In the genomic region with DNA sequence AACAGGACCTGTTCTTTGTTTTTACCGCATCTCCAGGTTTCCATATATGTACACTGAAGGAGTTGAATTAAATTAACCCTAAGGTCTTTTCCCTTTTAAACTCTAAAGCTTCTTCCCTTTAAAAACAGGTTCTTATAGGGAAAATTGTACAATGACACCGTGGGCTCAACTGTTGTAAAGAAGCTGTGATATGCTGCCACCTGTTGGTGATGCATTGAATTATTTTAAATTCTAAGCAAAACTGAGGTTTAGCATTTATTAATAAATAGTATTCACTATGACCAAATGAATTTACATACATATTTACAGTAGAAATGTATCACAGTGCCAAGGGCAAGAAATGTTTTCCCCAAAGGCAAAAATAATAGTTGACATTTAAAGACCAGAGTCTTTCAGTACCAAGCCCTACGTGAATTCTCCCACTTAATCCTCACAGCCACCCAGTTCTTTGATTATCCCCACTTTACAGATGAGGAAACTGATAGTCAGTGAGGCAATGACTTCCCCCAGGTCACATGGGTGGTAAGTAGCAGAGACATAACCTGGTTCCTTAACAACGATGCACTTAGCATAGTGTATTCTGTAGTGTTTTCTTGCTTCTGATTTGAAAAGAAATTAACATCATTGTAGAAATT, we compare ENCODE assay signal across 8 cellular contexts. TPM values are rescaled to one million over a fixed set of nuclear protein-coding genes. Genes with fewer than 3 reads are reported as not detected.
A peak's percentile ranks its signal among the peaks of the same experiment; 100 is the strongest.
DNase-seq lines count a peak whose midpoint lies in the region; ATAC-seq and TF ChIP-seq lines count a peak whose summit lies in the region.

No MANE protein-coding gene starts in this region.

- no peak overlapping the region for H3K23ac ChIP-seq in mesenchymal stem cell (ENCODE audit: low read length in 2 of 2)

- H3K79me1 ChIP-seq in mesenchymal stem cell (replicated peaks; ENCODE audit: low read length, poor library complexity, severe bottlenecking) = no peaks in the 10 kb centered on the region

- no peaks in the 10 kb centered on the region for H3K9me3 ChIP-seq in CD8-positive, alpha-beta T cell (ENCODE audit: low read length)
- H3K9me3 ChIP-seq in mesenchymal stem cell (ENCODE audit: control insufficient read depth, low read length) = no peaks in the 10 kb centered on the region

- H2AFZ ChIP-seq in mesenchymal stem cell (ENCODE audit: low read depth, low read length) = no peak overlapping the region

- peak in 1 of 7 experiments; percentile 32 for DNase-seq in CD8-positive, alpha-beta T cell
- peak; percentile 48 for DNase-seq in HCEC 1CT
- peak; percentile 62 for DNase-seq in OCI-M1 (lab: John Stamatoyannopoulos, UW)
- DNase-seq in dermis blood vessel endothelial cell = peak; percentile 78
- peak; percentile 58 for DNase-seq in mesenchymal stem cell

- POLR2A ChIA-PET in CD8-positive, alpha-beta T cell (lab: Charles Lee) = no interaction called here

- no peak overlapping the region for H2BK120ac ChIP-seq in mesenchymal stem cell (ENCODE audit: low read depth, low read length)

- H3K36me3 ChIP-seq in CD8-positive, alpha-beta T cell (ENCODE audit: insufficient read depth, low read length) = no peaks in the 10 kb centered on the region
- no peaks in the 10 kb centered on the region for H3K36me3 ChIP-seq in mesenchymal stem cell (ENCODE audit: control insufficient read depth in 1 of 2, insufficient read depth in 2 of 2, low read depth in 1 of 2, low read length in 2 of 2)

- CTCF ChIA-PET in CD8-positive, alpha-beta T cell (lab: Charles Lee) = interaction anchor here (0.6 to 2.4 kb wide), 30 partner anchors 9 to 568 kb away, joined by 3 to 17 read pairs (median 4); partner anchors contain the start of genes MTERF2 and POLR3B

- H3K4me1 Mint-ChIP-seq in CD8-positive, alpha-beta T cell (ENCODE audit: low read depth) = peaks cover 9% of the 10 kb centered on the region

- no peak overlapping the region for H3K27ac Mint-ChIP-seq in CD8-positive, alpha-beta T cell

- 100% methylated on average over 1 of the region's 4 CpGs for WGBS in mesenchymal stem cell

- H3K9me3 Mint-ChIP-seq in CD8-positive, alpha-beta T cell = peaks cover 6% of the 10 kb centered on the region

- intact Hi-C loops in CD8-positive, alpha-beta T cell (cut with DNase I, micrococcal nuclease) = loop anchor here (1.0 to 10.0 kb wide), 7 partner anchors 67 to 695 kb away; partner anchors contain the start of genes MTERF2 (in 1 of the 2) and POLR3B (in 1 of the 2)

- no peak overlapping the region for H3K4me2 ChIP-seq in mesenchymal stem cell (ENCODE audit: low read length, poor library complexity, severe bottlenecking)

- no peak overlapping the region for H3K14ac ChIP-seq in mesenchymal stem cell (ENCODE audit: low read length in 2 of 2)

- no peak overlapping the region for H4K91ac ChIP-seq in mesenchymal stem cell (ENCODE audit: low read length)

- H3K4ac ChIP-seq in mesenchymal stem cell (ENCODE audit: low read depth in 1 of 2, low read length in 2 of 2) = no peak overlapping the region

- no peaks in the 10 kb centered on the region for H3K36me3 Mint-ChIP-seq in CD8-positive, alpha-beta T cell

- no peaks in the 10 kb centered on the region for H3K27me3 ChIP-seq in CD8-positive, alpha-beta T cell (ENCODE audit: insufficient read depth, low read length)
- H3K27me3 ChIP-seq in mesenchymal stem cell (ENCODE audit: control insufficient read depth in 1 of 2, insufficient read depth in 1 of 2, low read length in 2 of 2) = peaks cover 5 to 9% of the 10 kb centered on the region in 2 experiments

- H3K4me3 ChIP-seq in CD8-positive, alpha-beta T cell (ENCODE audit: low read depth, low read length) = no peak overlapping the region
- H3K4me3 ChIP-seq in mesenchymal stem cell (ENCODE audit: insufficient read depth in 1 of 2, low read depth in 1 of 2, low read length in 2 of 2) = no peak overlapping the region

- H2BK15ac ChIP-seq in mesenchymal stem cell (ENCODE audit: low read depth, poor library complexity, severe bottlenecking) = no peak overlapping the region

- H3K18ac ChIP-seq in mesenchymal stem cell (ENCODE audit: low read depth in 1 of 2, low read length in 2 of 2) = no peak overlapping the region

- peak; percentile 95 for TF ChIP-seq CTCF in CD8-positive, alpha-beta T cell (IDR thresholded peaks at IDR 0.05)

- no peak overlapping the region for H2BK5ac ChIP-seq in mesenchymal stem cell (ENCODE audit: low read depth, low read length, poor library complexity, severe bottlenecking)

- no peak overlapping the region for H2BK12ac ChIP-seq in mesenchymal stem cell (ENCODE audit: low read length in 2 of 2)

- peaks cover 3% of the 10 kb centered on the region for H3K27me3 Mint-ChIP-seq in CD8-positive, alpha-beta T cell (ENCODE audit: low read depth)

- H3K4me1 ChIP-seq in CD8-positive, alpha-beta T cell (ENCODE audit: insufficient read depth, low read length) = peaks cover 7% of the 10 kb centered on the region
- H3K4me1 ChIP-seq in mesenchymal stem cell (ENCODE audit: control insufficient read depth, insufficient read depth, low read depth, low read length) = no peaks in the 10 kb centered on the region

- no peak overlapping the region for H2AK5ac ChIP-seq in mesenchymal stem cell (ENCODE audit: low read length, severe bottlenecking)

- H3K27ac ChIP-seq in CD8-positive, alpha-beta T cell (ENCODE audit: low read depth, low read length) = no peak overlapping the region
- no peak overlapping the region for H3K27ac ChIP-seq in mesenchymal stem cell (ENCODE audit: low read length, poor library complexity, severe bottlenecking)

- H3K4me3 Mint-ChIP-seq in CD8-positive, alpha-beta T cell = no peak overlapping the region

- H3K9ac ChIP-seq in mesenchymal stem cell (ENCODE audit: low read length) = no peak overlapping the region

- no peak for ATAC-seq in CD8-positive, alpha-beta T cell
- ATAC-seq in GM21528 (IDR thresholded peaks at IDR 0.05; ENCODE audit: low FRiP score, unreplicated experiment) = no peak
- ATAC-seq in HG03457 (IDR thresholded peaks at IDR 0.05; ENCODE audit: unreplicated experiment) = no peak
- ATAC-seq in HG03469 (IDR thresholded peaks at IDR 0.05; ENCODE audit: unreplicated experiment) = no peak

- no peak overlapping the region for H4K8ac ChIP-seq in mesenchymal stem cell (ENCODE audit: low read length)

RNA-seq across cellular contexts. Expression of gene TMEM263, which starts 35.7 kb away (rescaled TPM):
- 10 to 100 TPM; 34.3 to 35.3 TPM for total RNA-seq in CD8-positive, alpha-beta T cell
- 46.8 and 48.1 TPM in 2 replicates for total RNA-seq in dermis blood vessel endothelial cell
- polyA plus RNA-seq in mesenchymal stem cell (2013, experiment 1 of 2) = 96.3 TPM
- 107 TPM for polyA plus RNA-seq in mesenchymal stem cell (2013, experiment 2 of 2)
